8 cellular contexts compared by ENCODE assay signal in the genomic region with DNA sequence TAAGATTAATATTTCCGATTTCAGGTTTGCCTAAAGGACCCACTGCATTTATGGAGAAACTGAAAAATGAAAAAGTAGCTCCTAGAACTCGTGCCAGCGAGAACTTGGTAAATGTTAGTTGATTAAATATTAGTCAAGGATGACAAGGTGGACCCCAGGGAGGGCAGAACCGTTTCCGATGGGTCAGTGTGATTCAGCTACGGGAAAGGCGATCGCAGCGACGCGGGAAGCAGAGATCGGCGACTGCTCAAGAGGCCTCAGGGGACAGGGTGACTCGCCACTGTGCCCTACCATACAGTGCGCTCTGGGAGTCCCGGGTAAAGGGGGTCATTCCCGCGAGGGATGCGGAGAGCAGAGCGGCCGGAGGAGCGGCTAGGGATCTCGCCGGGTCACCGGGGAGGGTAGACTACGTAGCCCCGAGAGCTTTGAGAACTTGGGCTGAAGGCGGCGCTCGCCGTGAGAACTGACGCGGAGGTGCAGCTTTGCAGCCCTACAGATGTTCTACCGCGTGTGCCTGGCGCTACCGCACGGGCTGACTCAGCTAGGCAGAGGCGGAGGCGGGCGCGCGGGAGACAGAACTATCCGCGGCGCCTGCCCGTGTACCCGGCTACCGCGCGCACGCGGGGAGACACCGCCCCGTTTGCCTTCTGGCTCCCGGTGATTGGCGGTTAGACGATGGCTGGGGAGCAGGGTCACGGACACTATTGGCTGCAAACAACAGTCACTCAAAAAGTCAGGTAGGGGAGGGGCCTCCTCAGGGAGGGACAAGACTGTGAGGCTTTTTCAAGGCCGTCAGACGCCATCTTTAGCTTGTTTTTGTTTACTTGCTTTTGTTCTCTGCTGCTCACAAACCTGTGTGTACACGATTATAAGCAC. TPM values are rescaled to one million over a fixed set of nuclear protein-coding genes. Genes with fewer than 3 reads are reported as not detected.
DNase-seq lines count a peak whose midpoint lies in the region; ATAC-seq and TF ChIP-seq lines count a peak whose summit lies in the region.

No MANE protein-coding gene starts in this region.

- in situ Hi-C loops in IMR-90 (cut with MboI; ENCODE audit: low sequenced_read_pairs) = no loop called here

- H3K4ac ChIP-seq in IMR-90 (ENCODE audit: low read depth, low read length) = peak overlapping the region; percentile 99

- POLR2A ChIA-PET in IMR-90 (lab: Charles Lee; ENCODE audit: unreplicated experiment) = interaction anchor here (1.0 to 1.5 kb wide), 4 partner anchors 11 to 33 kb away, joined by 4 to 13 read pairs (median 6); no protein-coding TSS in a partner anchor

- H3K27me3 ChIP-seq in IMR-90 (ENCODE audit: control insufficient read depth, insufficient read depth, low read length) (no peaks in the 10 kb centered on the region), mucosa of stomach (ENCODE audit: control insufficient read depth, insufficient read depth, low read length) (no peaks in the 10 kb centered on the region)

- peak overlapping the region; percentile 82 for H3K27ac ChIP-seq in IMR-90 (ENCODE audit: insufficient read depth, low read length)

- H3K4me3 ChIP-seq in IMR-90 (ENCODE audit: insufficient read depth, low read depth, low read length) (peak overlapping the region; percentile 58), mucosa of stomach (ENCODE audit: low read length) (peak overlapping the region; percentile 15)

- dilution Hi-C loops in IMR-90 (cut with HindIII; ENCODE audit: low sequenced_read_pairs, unreplicated experiment) = no loop called here

- peaks cover 2% of the 10 kb centered on the region; the same call in 1 of the 2 replicates for H3K4me1 ChIP-seq in IMR-90 (ENCODE audit: control insufficient read depth, insufficient read depth, low read length)
- H3K4me1 ChIP-seq in mucosa of stomach (ENCODE audit: control insufficient read depth, insufficient read depth, low read length) = peaks cover 11% of the 10 kb centered on the region

- H3K9me3 ChIP-seq in IMR-90 (ENCODE audit: control insufficient read depth, insufficient read depth, low read length) = no peaks in the 10 kb centered on the region
- no peaks in the 10 kb centered on the region for H3K9me3 ChIP-seq in mucosa of stomach (ENCODE audit: control insufficient read depth, low read length)

- ATAC-seq in GM21528 (IDR thresholded peaks at IDR 0.05; ENCODE audit: low FRiP score, unreplicated experiment) (peak; percentile 91), IMR-90 (ENCODE audit: low read depth) (peak; percentile 97)

- peak overlapping the region; percentile 41; the same call in 2 of the 3 replicates for H2BK15ac ChIP-seq in IMR-90 (ENCODE audit: low read depth, low read length)

- peak overlapping the region; percentile 85 for H2BK5ac ChIP-seq in IMR-90 (ENCODE audit: low read depth, low read length, poor library complexity, severe bottlenecking)

- H3K23ac ChIP-seq in IMR-90 (ENCODE audit: low read depth, low read length) = peak overlapping the region; percentile 97

- 1% methylated on average over 53 of the region's 62 CpGs; no CpG with 5 or more reads in 1 of the 2 experiments for WGBS in IMR-90 (ENCODE audit: extremely low coverage in 2 of 2, insufficient read length in 1 of 2), 2 experiments

- no peak for TF ChIP-seq RAD21 in IMR-90 (IDR thresholded peaks at IDR 0.05; ENCODE audit: low read length)

- H3K36me3 ChIP-seq in IMR-90 (ENCODE audit: control insufficient read depth, insufficient read depth, low read length) = no peaks in the 10 kb centered on the region
- H3K36me3 ChIP-seq in mucosa of stomach (ENCODE audit: control insufficient read depth, insufficient read depth, low read length) = no peaks in the 10 kb centered on the region

- peak overlapping the region; percentile 95 for H2AK9ac ChIP-seq in IMR-90 (replicated peaks; ENCODE audit: low read depth, low read length, poor library complexity)

- H3K14ac ChIP-seq in IMR-90 (replicated peaks; ENCODE audit: low read depth, low read length) = peak overlapping the region; percentile 99

- H2AK5ac ChIP-seq in IMR-90 (ENCODE audit: low read depth, low read length) = peak overlapping the region; percentile 73

- no peaks in the 10 kb centered on the region for H4K20me1 ChIP-seq in IMR-90 (ENCODE audit: insufficient read depth, low read length)

- H3K9me1 ChIP-seq in IMR-90 (ENCODE audit: insufficient read depth, low read length) = peaks cover 3% of the 10 kb centered on the region; the same call in 1 of the 2 replicates

- H2AFZ ChIP-seq in IMR-90 (replicated peaks; ENCODE audit: low read length, poor library complexity) = peak overlapping the region; percentile 93

- peak overlapping the region; percentile 86 for H2BK20ac ChIP-seq in IMR-90 (ENCODE audit: low read depth, low read length)

- TF ChIP-seq POLR2A in IMR-90 (IDR thresholded peaks at IDR 0.05; ENCODE audit: low read depth, low read length) (peak; percentile 70), erythroblast (IDR thresholded peaks at IDR 0.05; ENCODE audit: low read length) (peak; percentile 98)

- intact Hi-C loops in IMR-90 (cut with micrococcal nuclease) = loop anchor here (2.0 kb wide), 1 partner anchor 28 kb away; the partner anchor contains the start of gene PSMB5

- peak; percentile 32 for TF ChIP-seq CTCF in IMR-90 (conservative IDR thresholded peaks at IDR 0.05; ENCODE audit: low read depth, low read length)

- H3K56ac ChIP-seq in IMR-90 (ENCODE audit: extremely low read depth, insufficient read depth, low read length) = peak overlapping the region; percentile 88

- H3K18ac ChIP-seq in IMR-90 (ENCODE audit: low read depth, low read length) = peak overlapping the region; percentile 92

- peaks cover 0 to 12% of the 10 kb centered on the region in 2 experiments; a peak in 3 of 4 replicates for H3K79me1 ChIP-seq in IMR-90 (ENCODE audit: low read depth in 1 of 2, low read length in 2 of 2)

- H4K91ac ChIP-seq in IMR-90 (ENCODE audit: insufficient read depth, low read depth, low read length) = peak overlapping the region; percentile 98

- peak overlapping the region; percentile 91 for H4K5ac ChIP-seq in IMR-90 (ENCODE audit: low read depth, low read length)

- BruUV-seq in IMR-90 (replicated peaks; lab: Mats Ljungman, UMichigan) = no TSS peak

- DNase-seq in DMS153 (lab: John Stamatoyannopoulos, UW) = peak; percentile 97
- peak; percentile 97 for DNase-seq in IMR-90
- DNase-seq in OCI-M1 (lab: John Stamatoyannopoulos, UW) = peak; percentile 98
- DNase-seq in activated T-cell treated with anti-CD3 and anti-CD28 coated beads, Interleukin-2, amount 50 U/mL, for 1 hour = peak; percentile 95
- DNase-seq in erythroblast (lab: John Stamatoyannopoulos, UW) = peak; percentile 99
- DNase-seq in stimulated activated CD8-positive, alpha-beta memory T cell treated with anti-CD3 and anti-CD28 coated beads, Interleukin-7, amount 100 ng/mL, for 1 hour (ENCODE audit: low read depth in 2 of 2) = peak; percentile 89 to 90

- peak overlapping the region; percentile 74 for H3K9ac ChIP-seq in IMR-90 (ENCODE audit: low read depth, low read length)
- peak overlapping the region; percentile 62 for H3K9ac ChIP-seq in mucosa of stomach (ENCODE audit: low read length)

- peak overlapping the region; percentile 94 for H2BK120ac ChIP-seq in IMR-90 (ENCODE audit: low read depth, low read length)

- peak overlapping the region; percentile 81 to 100 for H4K8ac ChIP-seq in IMR-90 (ENCODE audit: low read depth in 2 of 2, low read length in 2 of 2)

- peak overlapping the region; percentile 92 for H3K4me2 ChIP-seq in IMR-90 (ENCODE audit: low read depth, low read length)

- CTCF ChIA-PET in IMR-90 (lab: Yijun Ruan, JAX) = interaction anchor here (0.7 to 3.2 kb wide), 6 partner anchors 10 to 62 kb away, joined by 3 to 20 read pairs (median 6); partner anchors contain the start of gene CDH24

TF ChIP-seq in IMR-90, 13 proteins besides CTCF, POLR2A, EP300 and RAD21 (continues in another document):
- TF ChIP-seq SMC3 (IDR thresholded peaks at IDR 0.05; ENCODE audit: low read depth, low read length) (no peak), CEBPB (IDR thresholded peaks at IDR 0.05; ENCODE audit: low read depth, low read length) (no peak), MXI1 (IDR thresholded peaks at IDR 0.05; ENCODE audit: borderline replicate concordance, low read depth, low read length) (peak; percentile 81), FOS (IDR thresholded peaks at IDR 0.05; ENCODE audit: low read depth, low read length) (peak; percentile 45; the same call in 1 of the 2 replicates), MAFK (IDR thresholded peaks at IDR 0.05; ENCODE audit: low read depth, low read length) (peak; percentile 56)
- TF ChIP-seq, protein P1, sequence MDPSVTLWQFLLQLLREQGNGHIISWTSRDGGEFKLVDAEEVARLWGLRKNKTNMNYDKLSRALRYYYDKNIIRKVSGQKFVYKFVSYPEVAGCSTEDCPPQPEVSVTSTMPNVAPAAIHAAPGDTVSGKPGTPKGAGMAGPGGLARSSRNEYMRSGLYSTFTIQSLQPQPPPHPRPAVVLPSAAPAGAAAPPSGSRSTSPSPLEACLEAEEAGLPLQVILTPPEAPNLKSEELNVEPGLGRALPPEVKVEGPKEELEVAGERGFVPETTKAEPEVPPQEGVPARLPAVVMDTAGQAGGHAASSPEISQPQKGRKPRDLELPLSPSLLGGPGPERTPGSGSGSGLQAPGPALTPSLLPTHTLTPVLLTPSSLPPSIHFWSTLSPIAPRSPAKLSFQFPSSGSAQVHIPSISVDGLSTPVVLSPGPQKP (IDR thresholded peaks at IDR 0.05; ENCODE audit: borderline replicate concordance, low read depth, low read length) = no peak

RNA-seq across cellular contexts. Expression of gene C14orf93, which starts 3.2 kb away (rescaled TPM):
- 4.7 and 5.7 TPM in 2 replicates for total RNA-seq in IMR-90 (2012; rRNA removed)
- polyA plus RNA-seq in IMR-90 (2012; rRNA removed) = 4.7 and 5.4 TPM in 2 replicates
- polyA plus RNA-seq in IMR-90 (2012; cell fraction: cytosol; rRNA removed) = 3.8 and 5.1 TPM in 2 replicates
- polyA plus RNA-seq in IMR-90 (2012; cell fraction: nucleus; rRNA removed; ENCODE audit: low replicate concordance) = 10.0 and 12.8 TPM in 2 replicates

RNA-seq across cellular contexts. Expression of gene AJUBA, which starts 24.4 kb away (rescaled TPM):
- 57.2 and 67.6 TPM in 2 replicates for total RNA-seq in IMR-90 (2012; rRNA removed)
- polyA plus RNA-seq in IMR-90 (2012; rRNA removed) = 46.3 and 46.4 TPM in 2 replicates
- 31.5 and 33.3 TPM in 2 replicates for polyA plus RNA-seq in IMR-90 (2012; cell fraction: cytosol; rRNA removed)
- polyA plus RNA-seq in IMR-90 (2012; cell fraction: nucleus; rRNA removed; ENCODE audit: low replicate concordance) = 56.1 and 57.4 TPM in 2 replicates

RNA-seq across cellular contexts. Expression of gene PSMB5, which starts 27.9 kb away (rescaled TPM):
- 268 and 310 TPM in 2 replicates for total RNA-seq in IMR-90 (2012; rRNA removed)
- 321 and 335 TPM in 2 replicates for polyA plus RNA-seq in IMR-90 (2012; rRNA removed)
- 284 and 429 TPM in 2 replicates for polyA plus RNA-seq in IMR-90 (2012; cell fraction: cytosol; rRNA removed)
- 118 and 128 TPM in 2 replicates for polyA plus RNA-seq in IMR-90 (2012; cell fraction: nucleus; rRNA removed; ENCODE audit: low replicate concordance)

RNA-seq across cellular contexts. Expression of gene PSMB11, which starts 35.2 kb away (rescaled TPM):
- total RNA-seq in IMR-90 (2012; rRNA removed) = not detected in 2 replicates
- not detected in 2 replicates for polyA plus RNA-seq in IMR-90 (2012; rRNA removed)
- 0.01 TPM in 1 of 2 replicates, not detected in the other for polyA plus RNA-seq in IMR-90 (2012; cell fraction: cytosol; rRNA removed)
- not detected in 2 replicates for polyA plus RNA-seq in IMR-90 (2012; cell fraction: nucleus; rRNA removed; ENCODE audit: low replicate concordance)

RNA-seq across cellular contexts. Expression of gene HAUS4, which starts 49.9 kb away (rescaled TPM):
- total RNA-seq in IMR-90 (2012; rRNA removed) = 19.2 and 24.2 TPM in 2 replicates
- polyA plus RNA-seq in IMR-90 (2012; rRNA removed) = 13.5 and 16.9 TPM in 2 replicates
- polyA plus RNA-seq in IMR-90 (2012; cell fraction: cytosol; rRNA removed) = 6.4 and 11.7 TPM in 2 replicates
- 11.4 and 23.7 TPM in 2 replicates for polyA plus RNA-seq in IMR-90 (2012; cell fraction: nucleus; rRNA removed; ENCODE audit: low replicate concordance)

Comparison
In these comparisons a context has a peak if more than half of its experiments do, and no peak if none do; other contexts are left out.
1. Peak in every context shown above with its lines: DNase-seq, ATAC-seq, H3K4me3 ChIP-seq and H3K27ac ChIP-seq.